Comparison of ENCODE assay signal across 8 cellular contexts in genomic region chr17:50056961-50057330, GRCh38. TPM values are rescaled to one million over a fixed set of nuclear protein-coding genes. Genes with fewer than 3 reads are reported as not detected.
DNase-seq lines count a peak whose midpoint lies in the region; ATAC-seq and TF ChIP-seq lines count a peak whose summit lies in the region.

No MANE protein-coding gene starts in this region.

- H3K4me3 Mint-ChIP-seq in IgD-negative memory B cell = peak overlapping the region; percentile 90 to 98 (median 93)

- peaks cover 8 to 20% (median 19%) of the 10 kb centered on the region in 3 donors for H3K4me1 Mint-ChIP-seq in IgD-negative memory B cell

- H3K4me3 ChIP-seq in mucosa of descending colon = peak overlapping the region; percentile 67

- no peaks in the 10 kb centered on the region for H3K27me3 Mint-ChIP-seq in IgD-negative memory B cell

- H3K9me3 Mint-ChIP-seq in IgD-negative memory B cell = no peaks in the 10 kb centered on the region

- DNase-seq in AG20443 (ENCODE audit: low spot score) = peak; percentile 48
- peak; percentile 69 to 76 (median 69) for DNase-seq in mucosa of descending colon
- DNase-seq in NCI-H1417 treated with DMSO at 0.1 percent for 48 hours (lab: John Stamatoyannopoulos, UW) = no peak
- no peak for DNase-seq in NCI-H2081 treated with DMSO at 0.1 percent for 48 hours (lab: John Stamatoyannopoulos, UW)

- H3K27ac Mint-ChIP-seq in IgD-negative memory B cell = peak overlapping the region in 1 of 3 donors; percentile 51

- no peaks in the 10 kb centered on the region for H3K36me3 ChIP-seq in mucosa of descending colon (ENCODE audit: low read depth)

- peaks cover 62% of the 10 kb centered on the region for H3K4me1 ChIP-seq in mucosa of descending colon (ENCODE audit: low read depth)

- H3K27ac ChIP-seq in cingulate gyrus (ENCODE audit: low read depth, low read length) = peak overlapping the region; percentile 69

- peaks cover 2% of the 10 kb centered on the region for H3K36me3 Mint-ChIP-seq in IgD-negative memory B cell

- intact Hi-C loops in mucosa of descending colon (cut with DNase I, micrococcal nuclease) = no loop called here

- no peak for TF ChIP-seq CTCF in mucosa of descending colon (IDR thresholded peaks at IDR 0.05)

- H3K9me3 ChIP-seq in mucosa of descending colon = no peaks in the 10 kb centered on the region

- ATAC-seq in mucosa of descending colon (peak; percentile 39), GM21360 (IDR thresholded peaks at IDR 0.05; ENCODE audit: unreplicated experiment) (no peak), HG03378 (IDR thresholded peaks at IDR 0.05; ENCODE audit: unreplicated experiment) (no peak)

RNA-seq across cellular contexts. Expression of gene ITGA3, which starts 1.0 kb away (rescaled TPM):
- 4.0 TPM for polyA plus RNA-seq in IgD-negative memory B cell
- total RNA-seq in mucosa of descending colon = 100 to 1,000 TPM; 108 to 170 (median 108) TPM

RNA-seq across cellular contexts. Expression of gene PDK2, which starts 38.2 kb away (rescaled TPM):
- 38.8 TPM for polyA plus RNA-seq in IgD-negative memory B cell
- 10 to 100 TPM; 51.0 to 91.6 (median 72.6) TPM for total RNA-seq in mucosa of descending colon

Comparison
In these comparisons a context has a peak if more than half of its experiments do, and no peak if none do; other contexts are left out.
1. DNase-seq: peak in AG20443 (single experiment) and mucosa of descending colon (3 of 3); none in NCI-H1417 treated with DMSO at 0.1 percent for 48 hours (single experiment) and NCI-H2081 treated with DMSO at 0.1 percent for 48 hours (single experiment).